ENCODE assay signal across 34 cellular contexts in genomic region chr6:53474010-53474409, GRCh38.
"Had no signal": no experiment of that assay in that cellular context is flagged by ENCODE, and none has a peak within 500 bp of the region (broad histone marks: within the 10 kb centered on the region; RNA-seq: fewer than 3 reads in every experiment).

No MANE protein-coding gene starts in this region.

- H3K27ac ChIP-seq: ascending aorta, Peyer's patch, SJSA1 had no signal

- H3K4me2 ChIP-seq: SK-N-SH had no signal

- H3K9ac ChIP-seq: SK-N-SH had no signal

- H3K4me3 Mint-ChIP-seq: activated CD4-positive, alpha-beta T cell treated with anti-CD3 and anti-CD28 coated beads, Interleukin-2, amount 10 ng/mL, durations not matched to agents 24 days and 14 days; activated CD8-positive, alpha-beta T cell treated with anti-CD3 and anti-CD28 coated beads for 36 hours; activated naive CD8-positive, alpha-beta T cell treated with anti-CD3 and anti-CD28 coated beads for 36 hours; activated T-cell treated with anti-CD3 and anti-CD28 coated beads, Interleukin-2, amount 50 U/mL, for 72 hours; activated T-helper 17 cell treated with anti-CD3 and anti-CD28 coated beads, Interleukin-2, amount 50 U/mL, for 72 hours; T-helper 1 cell treated with Interleukin-12 subunit alpha and Interleukin-12 subunit beta and Interleukin-4 antibody, amounts not matched to agents 30 μg/mL and 1 μg/mL, for 36 hours; T-helper 2 cell treated with Interferon-gamma antibody and Interleukin-4, amounts not matched to agents 5 μg/mL and 100 μg/mL, for 36 hours had no signal

- ATAC-seq: activated CD8-positive, alpha-beta T cell treated with anti-CD3 and anti-CD28 coated beads for 36 hours; activated T-cell treated with anti-CD3 and anti-CD28 coated beads, Interleukin-2, amount 50 U/mL, for 72 hours; activated T-helper 17 cell treated with anti-CD3 and anti-CD28 coated beads, Interleukin-2, amount 50 U/mL, for 72 hours; PC-3 had no signal

- H3K4me1 Mint-ChIP-seq: activated CD4-positive, alpha-beta T cell treated with anti-CD3 and anti-CD28 coated beads, Interleukin-2, amount 10 ng/mL, durations not matched to agents 24 days and 14 days had no signal

- DNase-seq: activated CD4-positive, alpha-beta T cell treated with anti-CD3 and anti-CD28 coated beads, Interleukin-2, amount 10 ng/mL, durations not matched to agents 24 days and 14 days; activated CD4-positive, alpha-beta T cell treated with anti-CD3 and anti-CD28 coated beads, Interleukin-2, amount 50 U/mL, for 4 hours; activated CD8-positive, alpha-beta T cell treated with anti-CD3 and anti-CD28 coated beads for 36 hours; activated effector memory CD4-positive, alpha-beta T cell treated with anti-CD3 and anti-CD28 coated beads, Interleukin-2, amount 50 U/mL, for 16 hours; activated naive CD4-positive, alpha-beta T cell; activated naive CD4-positive, alpha-beta T cell treated with anti-CD3 and anti-CD28 coated beads, Interleukin-2, amount 50 U/mL, for 16 hours; activated naive CD8-positive, alpha-beta T cell treated with anti-CD3 and anti-CD28 coated beads for 36 hours; activated T-cell treated with anti-CD3 and anti-CD28 coated beads, Interleukin-2, amount 50 U/mL, for 1 hour; activated T-cell treated with anti-CD3 and anti-CD28 coated beads, Interleukin-2, amount 50 U/mL, for 72 hours; amygdala; Kasumi-1; NCI-H1092 treated with DMSO at 0.1 percent for 48 hours; NCI-H1417; NCI-H146; NCI-H187; NCI-H2029 treated with DMSO at 0.1 percent for 48 hours; NCI-H2107; NCI-H226; NCI-H446 treated with DMSO at 0.1 percent for 48 hours; NCI-H524; NCI-H69; NCI-H82; NK-92 treated with Interleukin-12 subunit alpha and Interleukin-12 subunit beta, amount 100 ng/mL, for 24 hours; PC-3; Peyer's patch; RPMI8226; SHP77 treated with DMSO at 0.1 percent for 48 hours; SK-N-SH had no signal

- H3K9me3 ChIP-seq: ascending aorta, Peyer's patch, SJSA1, SK-N-SH had no signal

- H3K9me2 ChIP-seq: SK-N-SH had no signal

- H3K36me3 ChIP-seq: ascending aorta, Peyer's patch, SJSA1 had no signal

- H3K27me3 ChIP-seq: ascending aorta, Peyer's patch, SJSA1 had no signal

- FAIRE-seq: TTC549 had no signal

- H3K4me3 ChIP-seq: ascending aorta, Peyer's patch, SJSA1 had no signal

- H3K27ac Mint-ChIP-seq: activated CD4-positive, alpha-beta T cell treated with anti-CD3 and anti-CD28 coated beads, Interleukin-2, amount 10 ng/mL, durations not matched to agents 24 days and 14 days; activated CD8-positive, alpha-beta T cell treated with anti-CD3 and anti-CD28 coated beads for 36 hours; activated naive CD8-positive, alpha-beta T cell treated with anti-CD3 and anti-CD28 coated beads for 36 hours; activated T-cell treated with anti-CD3 and anti-CD28 coated beads, Interleukin-2, amount 50 U/mL, for 72 hours; activated T-helper 17 cell treated with anti-CD3 and anti-CD28 coated beads, Interleukin-2, amount 50 U/mL, for 72 hours; T-helper 1 cell treated with Interleukin-12 subunit alpha and Interleukin-12 subunit beta and Interleukin-4 antibody, amounts not matched to agents 30 μg/mL and 1 μg/mL, for 36 hours; T-helper 2 cell treated with Interferon-gamma antibody and Interleukin-4, amounts not matched to agents 5 μg/mL and 100 μg/mL, for 36 hours had no signal

- H3K4me1 ChIP-seq: ascending aorta, Peyer's patch, SJSA1 had no signal

- H3K36me3 Mint-ChIP-seq: activated naive CD8-positive, alpha-beta T cell treated with anti-CD3 and anti-CD28 coated beads for 36 hours had no signal

- H3K9me3 Mint-ChIP-seq: activated CD4-positive, alpha-beta T cell treated with anti-CD3 and anti-CD28 coated beads, Interleukin-2, amount 10 ng/mL, durations not matched to agents 24 days and 14 days; activated CD8-positive, alpha-beta T cell treated with anti-CD3 and anti-CD28 coated beads for 36 hours; activated naive CD8-positive, alpha-beta T cell treated with anti-CD3 and anti-CD28 coated beads for 36 hours; activated T-cell treated with anti-CD3 and anti-CD28 coated beads, Interleukin-2, amount 50 U/mL, for 72 hours; activated T-helper 17 cell treated with anti-CD3 and anti-CD28 coated beads, Interleukin-2, amount 50 U/mL, for 72 hours; T-helper 1 cell treated with Interleukin-12 subunit alpha and Interleukin-12 subunit beta and Interleukin-4 antibody, amounts not matched to agents 30 μg/mL and 1 μg/mL, for 36 hours; T-helper 2 cell treated with Interferon-gamma antibody and Interleukin-4, amounts not matched to agents 5 μg/mL and 100 μg/mL, for 36 hours had no signal

- H3K27me3 Mint-ChIP-seq: activated CD8-positive, alpha-beta T cell treated with anti-CD3 and anti-CD28 coated beads for 36 hours; activated T-helper 17 cell treated with anti-CD3 and anti-CD28 coated beads, Interleukin-2, amount 50 U/mL, for 72 hours had no signal
